Comparison of ENCODE assay signal across 8 cellular contexts in the genomic region with DNA sequence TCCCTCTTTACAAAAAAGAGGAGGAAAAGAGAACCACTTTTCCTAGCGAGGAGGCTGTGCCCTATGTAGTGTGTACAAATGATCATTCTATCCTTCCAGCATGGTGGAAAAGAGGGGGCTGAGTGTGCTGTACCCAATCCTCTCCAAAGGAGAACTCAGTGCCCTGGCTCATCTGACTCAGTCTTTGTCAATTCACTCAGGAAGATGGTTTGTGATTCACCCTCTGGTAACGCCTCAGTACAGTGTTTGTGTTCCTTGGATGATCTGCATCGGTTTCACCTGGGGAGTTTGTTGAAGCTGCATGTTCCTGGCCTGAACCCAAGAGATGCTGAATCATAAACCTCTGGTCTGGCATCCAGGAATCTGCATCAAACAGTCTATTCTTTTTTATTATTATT.
DNase-seq lines count a peak whose midpoint lies in the region; ATAC-seq lines count a peak whose summit lies in the region.

No MANE protein-coding gene starts in this region.

- ATAC-seq in GM18519 (IDR thresholded peaks at IDR 0.05; ENCODE audit: low FRiP score, unreplicated experiment) (no peak), GM19455 (IDR thresholded peaks at IDR 0.05; ENCODE audit: unreplicated experiment) (no peak)

- peak overlapping the region; percentile 66 for H3K27ac Mint-ChIP-seq in activated T-cell treated with anti-CD3 and anti-CD28 coated beads, Interleukin-2, amount 50 U/mL, for 24 hours

- peak; percentile 58 for DNase-seq in stimulated activated CD4-positive, alpha-beta T cell treated with anti-CD3 and anti-CD28 coated beads, Interleukin-1b, Interleukin-23, amount 100 ng/mL, for 48 hours
- DNase-seq in stimulated activated CD4-positive, alpha-beta T cell treated with anti-CD3 and anti-CD28 coated beads, Interleukin-2, amount 100 ng/mL, for 48 hours = no peak
- DNase-seq in activated T-cell treated with anti-CD3 and anti-CD28 coated beads, Interleukin-2, amount 50 U/mL, for 24 hours = no peak
- peak; percentile 65 for DNase-seq in islet precursor cell
- no peak for DNase-seq in NCI-H2107 treated with DMSO at 0.1 percent for 48 hours (lab: John Stamatoyannopoulos, UW; ENCODE audit: unreplicated experiment)
- no peak for DNase-seq in DMS79 treated with DMSO at 0.1 percent for 48 hours (lab: John Stamatoyannopoulos, UW)

- no peak overlapping the region for H3K4me3 Mint-ChIP-seq in activated T-cell treated with anti-CD3 and anti-CD28 coated beads, Interleukin-2, amount 50 U/mL, for 24 hours

- H3K27me3 Mint-ChIP-seq in activated T-cell treated with anti-CD3 and anti-CD28 coated beads, Interleukin-2, amount 50 U/mL, for 24 hours = peaks cover 36% of the 10 kb centered on the region

- no peaks in the 10 kb centered on the region for H3K9me3 Mint-ChIP-seq in activated T-cell treated with anti-CD3 and anti-CD28 coated beads, Interleukin-2, amount 50 U/mL, for 24 hours

- H3K36me3 Mint-ChIP-seq in activated T-cell treated with anti-CD3 and anti-CD28 coated beads, Interleukin-2, amount 50 U/mL, for 24 hours (ENCODE audit: low read depth) = no peaks in the 10 kb centered on the region

- peaks cover 10% of the 10 kb centered on the region for H3K4me1 Mint-ChIP-seq in activated T-cell treated with anti-CD3 and anti-CD28 coated beads, Interleukin-2, amount 50 U/mL, for 24 hours (ENCODE audit: low read depth)

Comparison
In these comparisons a context has a peak if more than half of its experiments do, and no peak if none do; other contexts are left out.
1. DNase-seq: peak in stimulated activated CD4-positive, alpha-beta T cell treated with anti-CD3 and anti-CD28 coated beads, Interleukin-1b, Interleukin-23, amount 100 ng/mL, for 48 hours (single experiment) and islet precursor cell (single experiment); none in stimulated activated CD4-positive, alpha-beta T cell treated with anti-CD3 and anti-CD28 coated beads, Interleukin-2, amount 100 ng/mL, for 48 hours (0 of 2), activated T-cell treated with anti-CD3 and anti-CD28 coated beads, Interleukin-2, amount 50 U/mL, for 24 hours (single experiment), NCI-H2107 treated with DMSO at 0.1 percent for 48 hours (single experiment) and DMS79 treated with DMSO at 0.1 percent for 48 hours (single experiment).